Comparison of ENCODE assay signal across 2 cellular contexts in genomic region chr12:57456737-57457490, GRCh38.
A peak's percentile ranks its signal among the peaks of the same experiment; 100 is the strongest.
TF ChIP-seq lines count a peak whose summit lies in the region.

No MANE protein-coding gene starts in this region.

TF ChIP-seq in HEK293, 187 proteins besides CTCF, POLR2A, EP300 and RAD21:
- peak; percentile 48 for TF ChIP-seq PRDM10 (tag by site-specific recombination; IDR thresholded peaks at IDR 0.05)
- TF ChIP-seq, protein P1, sequence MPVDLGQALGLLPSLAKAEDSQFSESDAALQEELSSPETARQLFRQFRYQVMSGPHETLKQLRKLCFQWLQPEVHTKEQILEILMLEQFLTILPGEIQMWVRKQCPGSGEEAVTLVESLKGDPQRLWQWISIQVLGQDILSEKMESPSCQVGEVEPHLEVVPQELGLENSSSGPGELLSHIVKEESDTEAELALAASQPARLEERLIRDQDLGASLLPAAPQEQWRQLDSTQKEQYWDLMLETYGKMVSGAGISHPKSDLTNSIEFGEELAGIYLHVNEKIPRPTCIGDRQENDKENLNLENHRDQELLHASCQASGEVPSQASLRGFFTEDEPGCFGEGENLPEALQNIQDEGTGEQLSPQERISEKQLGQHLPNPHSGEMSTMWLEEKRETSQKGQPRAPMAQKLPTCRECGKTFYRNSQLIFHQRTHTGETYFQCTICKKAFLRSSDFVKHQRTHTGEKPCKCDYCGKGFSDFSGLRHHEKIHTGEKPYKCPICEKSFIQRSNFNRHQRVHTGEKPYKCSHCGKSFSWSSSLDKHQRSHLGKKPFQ (tag by site-specific recombination; IDR thresholded peaks at IDR 0.05): no peak
- TF ChIP-seq ZNF202 (tag by site-specific recombination; IDR thresholded peaks at IDR 0.05; ENCODE audit: borderline replicate concordance): no peak
- no peak for TF ChIP-seq ZNF221 (tag by site-specific recombination; IDR thresholded peaks at IDR 0.05; ENCODE audit: borderline replicate concordance)
- TF ChIP-seq ZEB2 (tag by site-specific recombination; IDR thresholded peaks at IDR 0.05): no peak
- TF ChIP-seq, protein P2, sequence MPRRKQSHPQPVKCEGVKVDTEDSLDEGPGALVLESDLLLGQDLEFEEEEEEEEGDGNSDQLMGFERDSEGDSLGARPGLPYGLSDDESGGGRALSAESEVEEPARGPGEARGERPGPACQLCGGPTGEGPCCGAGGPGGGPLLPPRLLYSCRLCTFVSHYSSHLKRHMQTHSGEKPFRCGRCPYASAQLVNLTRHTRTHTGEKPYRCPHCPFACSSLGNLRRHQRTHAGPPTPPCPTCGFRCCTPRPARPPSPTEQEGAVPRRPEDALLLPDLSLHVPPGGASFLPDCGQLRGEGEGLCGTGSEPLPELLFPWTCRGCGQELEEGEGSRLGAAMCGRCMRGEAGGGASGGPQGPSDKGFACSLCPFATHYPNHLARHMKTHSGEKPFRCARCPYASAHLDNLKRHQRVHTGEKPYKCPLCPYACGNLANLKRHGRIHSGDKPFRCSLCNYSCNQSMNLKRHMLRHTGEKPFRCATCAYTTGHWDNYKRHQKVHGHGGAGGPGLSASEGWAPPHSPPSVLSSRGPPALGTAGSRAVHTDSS (tag by site-specific recombination; IDR thresholded peaks at IDR 0.05): no peak
- TF ChIP-seq ZNF394 (tag by site-specific recombination; IDR thresholded peaks at IDR 0.05; ENCODE audit: borderline replicate concordance): no peak
- no peak for TF ChIP-seq ZFP41 (tag by site-specific recombination; IDR thresholded peaks at IDR 0.05; ENCODE audit: borderline replicate concordance)
- peak; percentile 85 for TF ChIP-seq ZBTB48 (tag by site-specific recombination; IDR thresholded peaks at IDR 0.05)
- no peak for TF ChIP-seq BCL11B (tag by site-specific recombination; IDR thresholded peaks at IDR 0.05; ENCODE audit: low read depth)
- no peak for TF ChIP-seq ZNF555 (tag by site-specific recombination; conservative IDR thresholded peaks at IDR 0.05)
- TF ChIP-seq ZNF658 (tag by site-specific recombination; IDR thresholded peaks at IDR 0.05): no peak
- no peak for TF ChIP-seq HOXC10 (CRISPR knock-in tag; IDR thresholded peaks at IDR 0.05)
- no peak for TF ChIP-seq ZNF10 (tag by site-specific recombination; IDR thresholded peaks at IDR 0.05)
- TF ChIP-seq ZNF768 (tag by site-specific recombination; IDR thresholded peaks at IDR 0.05): no peak
- TF ChIP-seq ATF2 (tag by site-specific recombination; IDR thresholded peaks at IDR 0.05; ENCODE audit: low read depth): no peak
- TF ChIP-seq ZNF169 (tag by site-specific recombination; IDR thresholded peaks at IDR 0.05): 0 out of 2 replicates have a peak, but pooled peaks have one; percentile 12
- peak; percentile 43; the same call in 1 of the 2 replicates for TF ChIP-seq PRDM1 (tag by site-specific recombination; IDR thresholded peaks at IDR 0.05)
- TF ChIP-seq ZNF677 (tag by site-specific recombination; IDR thresholded peaks at IDR 0.05): no peak
TF ChIP-seq in HEK293: peak in this region for 4.

TF ChIP-seq in K562, 482 proteins besides CTCF, POLR2A, EP300 and RAD21:
- TF ChIP-seq ZNF143 (CRISPR knock-in tag; IDR thresholded peaks at IDR 0.05) (no peak), ETS2 (tag; IDR thresholded peaks at IDR 0.05; ENCODE audit: borderline replicate concordance, poor library complexity, severe bottlenecking) (no peak), ASH1L (IDR thresholded peaks at IDR 0.05; ENCODE audit: borderline replicate concordance, low read depth, partially characterized antibody) (no peak), ZBTB8A (IDR thresholded peaks at IDR 0.05; ENCODE audit: partially characterized antibody) (no peak), ZNF175 (CRISPR knock-in tag; IDR thresholded peaks at IDR 0.05; ENCODE audit: low read depth) (no peak; the same call in 1 of the 2 replicates), SRF (CRISPR knock-in tag; IDR thresholded peaks at IDR 0.05) (0 out of 4 replicates have a peak, but pooled peaks of 1 of the 2 experiments have one; percentile 9), CEBPG (CRISPR knock-in tag; IDR thresholded peaks at IDR 0.05) (peak; percentile 0; the same call in 1 of the 2 replicates), CEBPG (tag; conservative IDR thresholded peaks at IDR 0.05 in 1 of 2, IDR thresholded peaks at IDR 0.05 in 1 of 2) (no peak), FOXP1 (CRISPR knock-in tag; IDR thresholded peaks at IDR 0.05) (no peak)
- TF ChIP-seq, protein P3, sequence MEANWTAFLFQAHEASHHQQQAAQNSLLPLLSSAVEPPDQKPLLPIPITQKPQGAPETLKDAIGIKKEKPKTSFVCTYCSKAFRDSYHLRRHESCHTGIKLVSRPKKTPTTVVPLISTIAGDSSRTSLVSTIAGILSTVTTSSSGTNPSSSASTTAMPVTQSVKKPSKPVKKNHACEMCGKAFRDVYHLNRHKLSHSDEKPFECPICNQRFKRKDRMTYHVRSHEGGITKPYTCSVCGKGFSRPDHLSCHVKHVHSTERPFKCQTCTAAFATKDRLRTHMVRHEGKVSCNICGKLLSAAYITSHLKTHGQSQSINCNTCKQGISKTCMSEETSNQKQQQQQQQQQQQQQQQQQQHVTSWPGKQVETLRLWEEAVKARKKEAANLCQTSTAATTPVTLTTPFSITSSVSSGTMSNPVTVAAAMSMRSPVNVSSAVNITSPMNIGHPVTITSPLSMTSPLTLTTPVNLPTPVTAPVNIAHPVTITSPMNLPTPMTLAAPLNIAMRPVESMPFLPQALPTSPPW (CRISPR knock-in tag; IDR thresholded peaks at IDR 0.05): no peak
- TF ChIP-seq, protein P4, sequence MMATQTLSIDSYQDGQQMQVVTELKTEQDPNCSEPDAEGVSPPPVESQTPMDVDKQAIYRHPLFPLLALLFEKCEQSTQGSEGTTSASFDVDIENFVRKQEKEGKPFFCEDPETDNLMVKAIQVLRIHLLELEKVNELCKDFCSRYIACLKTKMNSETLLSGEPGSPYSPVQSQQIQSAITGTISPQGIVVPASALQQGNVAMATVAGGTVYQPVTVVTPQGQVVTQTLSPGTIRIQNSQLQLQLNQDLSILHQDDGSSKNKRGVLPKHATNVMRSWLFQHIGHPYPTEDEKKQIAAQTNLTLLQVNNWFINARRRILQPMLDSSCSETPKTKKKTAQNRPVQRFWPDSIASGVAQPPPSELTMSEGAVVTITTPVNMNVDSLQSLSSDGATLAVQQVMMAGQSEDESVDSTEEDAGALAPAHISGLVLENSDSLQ (IDR thresholded peaks at IDR 0.05): no peak
- TF ChIP-seq, protein P5, sequence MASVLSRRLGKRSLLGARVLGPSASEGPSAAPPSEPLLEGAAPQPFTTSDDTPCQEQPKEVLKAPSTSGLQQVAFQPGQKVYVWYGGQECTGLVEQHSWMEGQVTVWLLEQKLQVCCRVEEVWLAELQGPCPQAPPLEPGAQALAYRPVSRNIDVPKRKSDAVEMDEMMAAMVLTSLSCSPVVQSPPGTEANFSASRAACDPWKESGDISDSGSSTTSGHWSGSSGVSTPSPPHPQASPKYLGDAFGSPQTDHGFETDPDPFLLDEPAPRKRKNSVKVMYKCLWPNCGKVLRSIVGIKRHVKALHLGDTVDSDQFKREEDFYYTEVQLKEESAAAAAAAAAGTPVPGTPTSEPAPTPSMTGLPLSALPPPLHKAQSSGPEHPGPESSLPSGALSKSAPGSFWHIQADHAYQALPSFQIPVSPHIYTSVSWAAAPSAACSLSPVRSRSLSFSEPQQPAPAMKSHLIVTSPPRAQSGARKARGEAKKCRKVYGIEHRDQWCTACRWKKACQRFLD (CRISPR knock-in tag; IDR thresholded peaks at IDR 0.05): peak; percentile 33; the same call in 1 of the 2 replicates
- TF ChIP-seq, protein P6, sequence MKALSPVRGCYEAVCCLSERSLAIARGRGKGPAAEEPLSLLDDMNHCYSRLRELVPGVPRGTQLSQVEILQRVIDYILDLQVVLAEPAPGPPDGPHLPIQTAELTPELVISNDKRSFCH (CRISPR knock-in tag; IDR thresholded peaks at IDR 0.05): no peak
- TF ChIP-seq, protein P6 (tag; IDR thresholded peaks at IDR 0.05): no peak
TF ChIP-seq in K562: peak in this region for 3.
